Comparison of ENCODE assay signal across 39 cellular contexts in the genomic region with DNA sequence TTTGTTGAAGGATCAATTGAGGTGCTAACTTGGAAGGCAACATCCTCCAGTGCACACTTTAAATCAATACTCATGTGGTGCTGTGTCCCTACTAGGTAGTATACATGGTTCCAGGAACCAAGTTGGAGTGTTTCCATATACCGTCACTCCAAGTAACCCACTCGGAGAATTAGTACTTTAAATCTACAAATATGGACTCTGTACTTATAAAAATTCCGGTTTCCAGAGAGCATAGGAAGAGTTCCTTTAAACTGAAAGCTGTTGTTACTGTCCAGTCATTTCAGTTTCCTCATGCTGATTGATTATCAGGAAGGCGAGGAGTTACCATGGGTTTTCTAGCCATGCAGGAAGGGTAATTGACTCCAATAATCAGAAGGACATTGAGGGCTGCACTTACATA. TPM values are rescaled to one million over a fixed set of nuclear protein-coding genes. Genes with fewer than 3 reads are reported as not detected.
"Had no signal": no experiment of that assay in that cellular context is flagged by ENCODE, and none has a peak within 500 bp of the region (broad histone marks: within the 10 kb centered on the region; RNA-seq: fewer than 3 reads in every experiment).

No MANE protein-coding gene starts in this region.

- H3K4me3 ChIP-seq: adrenal gland, ascending aorta, breast epithelium, cardiac muscle cell, esophagus squamous epithelium, gastroesophageal sphincter had no signal

- H3K4me1 Mint-ChIP-seq: activated CD4-positive, alpha-beta T cell treated with anti-CD3 and anti-CD28 coated beads for 36 hours; activated CD4-positive, alpha-beta T cell treated with anti-CD3 and anti-CD28 coated beads, Interleukin-2, amount 10 ng/mL, durations not matched to agents 24 days and 14 days; activated CD8-positive, alpha-beta memory T cell treated with anti-CD3 and anti-CD28 coated beads, Interleukin-2, amount 10 ng/mL, durations not matched to agents 7 days and 5 days; activated naive CD4-positive, alpha-beta T cell treated with anti-CD3 and anti-CD28 coated beads, Interleukin-2, amount 50 U/mL, for 24 hours; central memory CD8-positive, alpha-beta T cell had no signal

- H3K36me3 ChIP-seq: adrenal gland, ascending aorta, breast epithelium, cardiac muscle cell, esophagus squamous epithelium, gastroesophageal sphincter had no signal

- H3K9me3 Mint-ChIP-seq: activated CD4-positive, alpha-beta memory T cell treated with anti-CD3 and anti-CD28 coated beads for 36 hours; activated CD4-positive, alpha-beta T cell treated with anti-CD3 and anti-CD28 coated beads, Interleukin-2, amount 10 ng/mL, durations not matched to agents 24 days and 14 days; activated naive CD4-positive, alpha-beta T cell treated with anti-CD3 and anti-CD28 coated beads for 36 hours; activated naive CD4-positive, alpha-beta T cell treated with anti-CD3 and anti-CD28 coated beads, Interleukin-2, amount 50 U/mL, for 24 hours; activated naive CD8-positive, alpha-beta T cell treated with anti-CD3 and anti-CD28 coated beads for 36 hours; activated naive CD8-positive, alpha-beta T cell treated with anti-CD3 and anti-CD28 coated beads, Interleukin-2, amount 50 U/mL, for 24 hours; activated T-helper 1 cell treated with anti-CD3 and anti-CD28 coated beads, Interleukin-12 subunit alpha, Interleukin-12 subunit beta, Interleukin-2, Interleukin-4 antibody, amounts not matched to agents 30 ng/mL and 10 ng/mL and 1 ng/mL, durations not matched to agents 14 hours and 24 hours and 36 hours; activated T-helper 2 cell treated with anti-CD3 and anti-CD28 coated beads, Interferon-gamma antibody, Interleukin-2, Interleukin-4, amounts not matched to agents 10 μg/mL and 5 μg/mL and 100 μg/mL, durations not matched to agents 14 hours and 24 hours and 36 hours; brain; central memory CD8-positive, alpha-beta T cell had no signal

- H3K9me3 ChIP-seq: adrenal gland, ascending aorta, breast epithelium, esophagus squamous epithelium, gastroesophageal sphincter had no signal

- H3K27ac ChIP-seq: adrenal gland, ascending aorta, breast epithelium, cardiac muscle cell, epithelial cell of prostate, esophagus squamous epithelium, gastroesophageal sphincter had no signal

- H3K4me3 Mint-ChIP-seq: activated CD4-positive, alpha-beta memory T cell treated with anti-CD3 and anti-CD28 coated beads for 36 hours; activated CD4-positive, alpha-beta T cell treated with anti-CD3 and anti-CD28 coated beads for 36 hours; activated CD4-positive, alpha-beta T cell treated with anti-CD3 and anti-CD28 coated beads, Interleukin-2, amount 10 ng/mL, durations not matched to agents 24 days and 14 days; activated CD8-positive, alpha-beta memory T cell treated with anti-CD3 and anti-CD28 coated beads, Interleukin-2, amount 10 ng/mL, durations not matched to agents 7 days and 5 days; activated CD8-positive, alpha-beta T cell treated with anti-CD3 and anti-CD28 coated beads, Interleukin-2, amount 10 ng/mL, durations not matched to agents 7 days and 5 days; activated naive CD4-positive, alpha-beta T cell treated with anti-CD3 and anti-CD28 coated beads for 36 hours; activated naive CD4-positive, alpha-beta T cell treated with anti-CD3 and anti-CD28 coated beads, Interleukin-2, amount 50 U/mL, for 24 hours; activated naive CD8-positive, alpha-beta T cell treated with anti-CD3 and anti-CD28 coated beads for 36 hours; activated naive CD8-positive, alpha-beta T cell treated with anti-CD3 and anti-CD28 coated beads, Interleukin-2, amount 50 U/mL, for 24 hours; activated T-helper 1 cell treated with anti-CD3 and anti-CD28 coated beads, Interleukin-12 subunit alpha, Interleukin-12 subunit beta, Interleukin-2, Interleukin-4 antibody, amounts not matched to agents 30 ng/mL and 10 ng/mL and 1 ng/mL, durations not matched to agents 14 hours and 24 hours and 36 hours; brain; central memory CD8-positive, alpha-beta T cell had no signal

- H3K27me3 ChIP-seq: adrenal gland, ascending aorta, breast epithelium, cardiac muscle cell, gastroesophageal sphincter had no signal

- H3K36me3 Mint-ChIP-seq: activated CD4-positive, alpha-beta memory T cell treated with anti-CD3 and anti-CD28 coated beads for 36 hours; activated CD8-positive, alpha-beta memory T cell treated with anti-CD3 and anti-CD28 coated beads, Interleukin-2, amount 10 ng/mL, durations not matched to agents 7 days and 5 days; activated naive CD4-positive, alpha-beta T cell treated with anti-CD3 and anti-CD28 coated beads, Interleukin-2, amount 50 U/mL, for 24 hours; activated naive CD8-positive, alpha-beta T cell treated with anti-CD3 and anti-CD28 coated beads for 36 hours; brain had no signal

- H3K27me3 Mint-ChIP-seq: activated naive CD8-positive, alpha-beta T cell treated with anti-CD3 and anti-CD28 coated beads for 36 hours; brain had no signal

- DNase-seq: activated CD4-positive, alpha-beta memory T cell treated with anti-CD3 and anti-CD28 coated beads for 36 hours; activated CD4-positive, alpha-beta T cell treated with anti-CD3 and anti-CD28 coated beads for 36 hours; activated CD4-positive, alpha-beta T cell treated with anti-CD3 and anti-CD28 coated beads, Interleukin-2, amount 10 ng/mL, durations not matched to agents 24 days and 14 days; activated CD4-positive, CD25-positive, alpha-beta regulatory T cell; activated CD4-positive, CD25-positive, alpha-beta regulatory T cell treated with anti-CD3 and anti-CD28 coated beads, Interleukin-2, amount 50 U/mL, for 72 hours; activated CD8-positive, alpha-beta memory T cell treated with anti-CD3 and anti-CD28 coated beads, Interleukin-2, amount 10 ng/mL, durations not matched to agents 7 days and 5 days; activated CD8-positive, alpha-beta memory T cell treated with anti-CD3 and anti-CD28 coated beads, Interleukin-2, amount 50 U/mL, for 4 hours; activated CD8-positive, alpha-beta T cell treated with anti-CD3 and anti-CD28 coated beads, Interleukin-2, amount 10 ng/mL, durations not matched to agents 7 days and 5 days; activated effector memory CD4-positive, alpha-beta T cell treated with anti-CD3 and anti-CD28 coated beads, Interleukin-2, amount 50 U/mL, for 16 hours; activated naive CD4-positive, alpha-beta T cell treated with anti-CD3 and anti-CD28 coated beads for 36 hours; activated naive CD8-positive, alpha-beta T cell treated with anti-CD3 and anti-CD28 coated beads for 36 hours; activated naive CD8-positive, alpha-beta T cell treated with anti-CD3 and anti-CD28 coated beads, Interleukin-2, amount 50 U/mL, for 24 hours; activated T-cell treated with anti-CD3 and anti-CD28 coated beads, Interleukin-2, amount 50 U/mL, for 1 hour; activated T-cell treated with anti-CD3 and anti-CD28 coated beads, Interleukin-2, amount 50 U/mL, for 48 hours; adrenal gland; cortex of kidney; dermis blood vessel endothelial cell; effector CD8-positive, alpha-beta T cell; esophagus squamous epithelium; foreskin melanocyte; T-helper 2 cell had no signal

- ATAC-seq: activated CD4-positive, alpha-beta T cell treated with anti-CD3 and anti-CD28 coated beads for 36 hours; activated CD8-positive, alpha-beta memory T cell treated with anti-CD3 and anti-CD28 coated beads, Interleukin-2, amount 10 ng/mL, durations not matched to agents 7 days and 5 days; activated CD8-positive, alpha-beta T cell treated with anti-CD3 and anti-CD28 coated beads, Interleukin-2, amount 10 ng/mL, durations not matched to agents 7 days and 5 days; activated naive CD8-positive, alpha-beta T cell treated with anti-CD3 and anti-CD28 coated beads, Interleukin-2, amount 50 U/mL, for 24 hours; gastroesophageal sphincter had no signal

- H3K27ac Mint-ChIP-seq: activated CD4-positive, alpha-beta memory T cell treated with anti-CD3 and anti-CD28 coated beads for 36 hours; activated CD4-positive, alpha-beta T cell treated with anti-CD3 and anti-CD28 coated beads for 36 hours; activated CD4-positive, alpha-beta T cell treated with anti-CD3 and anti-CD28 coated beads, Interleukin-2, amount 10 ng/mL, durations not matched to agents 24 days and 14 days; activated CD8-positive, alpha-beta memory T cell treated with anti-CD3 and anti-CD28 coated beads, Interleukin-2, amount 10 ng/mL, durations not matched to agents 7 days and 5 days; activated CD8-positive, alpha-beta T cell treated with anti-CD3 and anti-CD28 coated beads, Interleukin-2, amount 10 ng/mL, durations not matched to agents 7 days and 5 days; activated naive CD4-positive, alpha-beta T cell treated with anti-CD3 and anti-CD28 coated beads for 36 hours; activated naive CD4-positive, alpha-beta T cell treated with anti-CD3 and anti-CD28 coated beads, Interleukin-2, amount 50 U/mL, for 24 hours; activated naive CD8-positive, alpha-beta T cell treated with anti-CD3 and anti-CD28 coated beads for 36 hours; activated naive CD8-positive, alpha-beta T cell treated with anti-CD3 and anti-CD28 coated beads, Interleukin-2, amount 50 U/mL, for 24 hours; activated T-helper 1 cell treated with anti-CD3 and anti-CD28 coated beads, Interleukin-12 subunit alpha, Interleukin-12 subunit beta, Interleukin-2, Interleukin-4 antibody, amounts not matched to agents 30 ng/mL and 10 ng/mL and 1 ng/mL, durations not matched to agents 14 hours and 24 hours and 36 hours; activated T-helper 2 cell treated with anti-CD3 and anti-CD28 coated beads, Interferon-gamma antibody, Interleukin-2, Interleukin-4, amounts not matched to agents 10 μg/mL and 5 μg/mL and 100 μg/mL, durations not matched to agents 14 hours and 24 hours and 36 hours; brain had no signal

- H3K4me1 ChIP-seq: ascending aorta, breast epithelium, esophagus squamous epithelium had no signal

RNA-seq across cellular contexts. Expression of gene CPB2, which starts 7.2 kb away (rescaled TPM):
- total RNA-seq: activated CD4-positive, alpha-beta memory T cell treated with anti-CD3 and anti-CD28 coated beads for 36 hours; activated CD4-positive, alpha-beta T cell treated with anti-CD3 and anti-CD28 coated beads for 36 hours; activated CD4-positive, alpha-beta T cell treated with anti-CD3 and anti-CD28 coated beads, Interleukin-2, amount 10 ng/mL, durations not matched to agents 24 days and 14 days; activated CD8-positive, alpha-beta memory T cell treated with anti-CD3 and anti-CD28 coated beads for 36 hours; activated CD8-positive, alpha-beta memory T cell treated with anti-CD3 and anti-CD28 coated beads, Interleukin-2, amount 10 ng/mL, durations not matched to agents 7 days and 5 days; activated CD8-positive, alpha-beta T cell treated with anti-CD3 and anti-CD28 coated beads, Interleukin-2, amount 10 ng/mL, durations not matched to agents 7 days and 5 days; activated naive CD4-positive, alpha-beta T cell treated with anti-CD3 and anti-CD28 coated beads for 36 hours; activated naive CD8-positive, alpha-beta T cell treated with anti-CD3 and anti-CD28 coated beads for 36 hours; activated T-helper 1 cell treated with anti-CD3 and anti-CD28 coated beads, Interleukin-12 subunit alpha, Interleukin-12 subunit beta, Interleukin-2, Interleukin-4 antibody, amounts not matched to agents 30 ng/mL and 10 ng/mL and 1 ng/mL, durations not matched to agents 14 hours and 24 hours and 36 hours; activated T-helper 2 cell treated with anti-CD3 and anti-CD28 coated beads, Interferon-gamma antibody, Interleukin-2, Interleukin-4, amounts not matched to agents 10 μg/mL and 5 μg/mL and 100 μg/mL, durations not matched to agents 14 hours and 24 hours and 36 hours; ascending aorta; breast epithelium; cardiac muscle cell; cerebellum; dermis blood vessel endothelial cell; endothelial cell of umbilical vein; esophagus squamous epithelium; fibroblast of lung; fibroblast of villous mesenchyme; gastroesophageal sphincter; glomerular endothelial cell; T-helper 1 cell treated with Interleukin-12 subunit alpha and Interleukin-12 subunit beta and Interleukin-4 antibody, amounts not matched to agents 30 ng/mL and 1 ng/mL, for 36 hours had no signal
- polyA plus RNA-seq: cardiac muscle cell, endothelial cell of umbilical vein, esophagus, fibroblast of lung had no signal
